ENCODE assay signal across 1 cellular context in the genomic region with DNA sequence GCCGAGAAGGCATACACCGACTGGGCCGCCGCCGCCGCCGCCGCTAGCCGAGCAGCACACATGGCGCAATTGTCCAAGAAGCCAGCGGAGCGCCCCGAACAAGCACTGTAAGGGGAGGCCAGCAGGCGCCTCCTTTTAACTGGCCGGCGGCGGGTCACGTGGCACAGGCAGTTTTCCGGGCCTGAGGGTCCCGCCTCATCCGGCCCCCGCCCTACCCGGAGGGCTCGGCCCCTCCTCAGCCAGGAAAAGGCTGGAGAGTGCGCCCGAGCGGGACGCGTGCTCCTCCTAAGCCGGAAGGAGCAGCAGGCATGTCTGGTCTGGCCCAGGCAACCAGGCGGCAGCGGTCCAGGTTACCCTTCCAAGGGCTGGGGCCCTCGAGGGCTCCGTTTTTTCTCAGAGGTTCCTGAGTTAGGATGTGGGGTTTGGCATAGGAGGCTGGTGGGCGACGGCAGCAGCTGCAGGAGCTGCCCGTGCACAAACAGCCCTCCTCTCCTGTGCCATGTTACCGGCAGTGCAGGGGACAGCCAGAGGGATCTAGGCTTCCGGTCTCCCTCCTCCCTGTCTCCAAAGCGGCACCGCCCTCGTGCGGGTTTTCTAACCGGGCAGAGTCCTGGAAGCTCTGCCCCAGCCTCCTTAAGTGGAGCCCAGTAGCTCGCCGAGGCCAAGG.
TF ChIP-seq lines count a peak whose summit lies in the region.

Gene GPX1, minus strand, starts transcription at position 137 of the 667 bp plus-strand sequence. Its CDS starts 75 bp downstream, at position 62.

TF ChIP-seq in GM23338, 12 proteins besides CTCF, POLR2A, EP300 and RAD21 (continued from another document):
- TF ChIP-seq POLR2AphosphoS5 (IDR thresholded peaks at IDR 0.05; ENCODE audit: low read depth) = peak; percentile 95
